1 cellular context compared by ENCODE assay signal in genomic region chr11:30873924-30874323, GRCh38.
TF ChIP-seq lines count a peak whose summit lies in the region.

No MANE protein-coding gene starts in this region.

TF ChIP-seq in GM23338, 12 proteins besides CTCF, POLR2A, EP300 and RAD21 (continued from another document):
- TF ChIP-seq REST (IDR thresholded peaks at IDR 0.05; ENCODE audit: unreplicated experiment) (no peak), STAT1 (IDR thresholded peaks at IDR 0.05; ENCODE audit: unreplicated experiment) (no peak), ZNF331 (CRISPR knock-in tag; IDR thresholded peaks at IDR 0.05; ENCODE audit: low read depth) (no peak), ETS1 (IDR thresholded peaks at IDR 0.05) (no peak)
TF ChIP-seq in GM23338: peak in this region for 0.
